ENCODE assay signal across 9 cellular contexts in the genomic region with DNA sequence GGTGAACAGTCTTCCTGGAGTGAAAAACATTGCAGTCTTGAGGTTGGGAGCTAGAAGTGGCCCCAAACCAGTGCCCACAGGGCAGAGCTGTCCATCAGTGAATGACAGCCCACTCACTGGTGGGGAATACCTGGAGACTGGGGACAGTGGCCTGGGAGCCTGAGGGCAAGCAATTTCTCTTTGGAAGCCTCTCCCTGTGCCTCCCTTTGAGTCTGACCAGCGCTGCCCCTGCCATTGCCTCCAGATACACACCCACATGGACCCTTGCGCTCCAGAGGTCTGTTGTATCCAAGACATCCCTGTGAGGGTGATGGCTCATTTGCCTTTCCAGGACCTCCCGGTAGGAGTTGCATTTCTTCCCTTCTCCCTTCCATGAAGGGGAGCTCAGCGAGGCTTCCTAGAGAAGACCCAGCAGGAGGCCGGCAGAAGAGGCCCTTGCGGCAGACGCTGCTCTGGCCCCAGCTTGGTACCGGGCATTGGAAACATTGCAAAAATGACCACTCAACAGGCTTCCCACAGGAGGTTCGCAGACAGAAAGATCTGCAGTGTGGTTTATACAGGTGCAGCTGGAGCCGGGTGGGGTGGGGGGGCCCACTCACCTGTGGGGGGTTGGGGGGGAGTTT. TPM values are rescaled to one million over a fixed set of nuclear protein-coding genes. Genes with fewer than 3 reads are reported as not detected.
DNase-seq lines count a peak whose midpoint lies in the region; FAIRE-seq and TF ChIP-seq lines count a peak whose summit lies in the region.
"Had no signal": no experiment of that assay in that cellular context is flagged by ENCODE, and none has a peak within 500 bp of the region (broad histone marks: within the 10 kb centered on the region; RNA-seq: fewer than 3 reads in every experiment).

No MANE protein-coding gene starts in this region.

- no peaks in the 10 kb centered on the region for H3K79me2 ChIP-seq in PC-9 (ENCODE audit: low read depth)

- H3F3A ChIP-seq in PC-9 (ENCODE audit: insufficient read depth, low read depth) = no peaks in the 10 kb centered on the region

- POLR2A ChIA-PET in CD8-positive, alpha-beta memory T cell (lab: Charles Lee) = interaction anchor here (0.7 to 12.8 kb wide), 16 partner anchors 8 to 122 kb away, joined by 3 to 145 read pairs (median 7); partner anchors contain the start of gene KLF13
- POLR2A ChIA-PET in PC-9 (lab: Charles Lee; ENCODE audit: unreplicated experiment) = no interaction called here

- TF ChIP-seq POLR2A in Peyer's patch (IDR thresholded peaks at IDR 0.05) (no peak), prostate gland (IDR thresholded peaks at IDR 0.05) (no peak), H54 (IDR thresholded peaks at IDR 0.05; ENCODE audit: low read depth, low read length) (no peak)

- H3K27me3 ChIP-seq in CD8-positive, alpha-beta memory T cell (ENCODE audit: insufficient read depth, low read length, poor library complexity, severe bottlenecking) = no peaks in the 10 kb centered on the region
- no peaks in the 10 kb centered on the region for H3K27me3 ChIP-seq in Peyer's patch
- no peaks in the 10 kb centered on the region for H3K27me3 ChIP-seq in prostate gland (replicated peaks; ENCODE audit: insufficient read depth)
- H3K27me3 ChIP-seq in PC-9 (ENCODE audit: insufficient read depth, low read depth) = peaks cover 49% of the 10 kb centered on the region; the same call in 1 of the 2 replicates

- no peaks in the 10 kb centered on the region for H3K9me3 ChIP-seq in CD8-positive, alpha-beta memory T cell (ENCODE audit: low read length)
- no peaks in the 10 kb centered on the region for H3K9me3 ChIP-seq in Peyer's patch
- H3K9me3 ChIP-seq in prostate gland = no peaks in the 10 kb centered on the region
- H3K9me3 ChIP-seq in PC-9 (ENCODE audit: insufficient read depth, low read depth) = no peaks in the 10 kb centered on the region

- H3K36me3 ChIP-seq in CD8-positive, alpha-beta memory T cell (ENCODE audit: insufficient read depth, low read length) = no peaks in the 10 kb centered on the region
- H3K36me3 ChIP-seq in Peyer's patch = no peaks in the 10 kb centered on the region
- no peaks in the 10 kb centered on the region for H3K36me3 ChIP-seq in prostate gland
- H3K36me3 ChIP-seq in PC-9 (ENCODE audit: low read depth) = no peaks in the 10 kb centered on the region

- intact Hi-C loops in prostate gland (cut with DNase I) (loop anchor here (5.0 to 10.0 kb wide), 3 partner anchors 38 to 150 kb away; partner anchors contain the start of gene KLF13), PC-9 (cut with micrococcal nuclease; ENCODE audit: unreplicated experiment) (no loop called here)

- H3K27ac ChIP-seq in CD8-positive, alpha-beta memory T cell (ENCODE audit: low read depth, low read length) = peak overlapping the region; percentile 28
- H3K27ac ChIP-seq in Peyer's patch (peak overlapping the region; percentile 94 to 99 (median 96)), epithelial cell of prostate (peak overlapping the region; percentile 13), prostate gland (peak overlapping the region; percentile 60 to 84), PC-9 (no peak overlapping the region)

- CTCF ChIA-PET in CD8-positive, alpha-beta memory T cell (lab: Charles Lee) = interaction anchor here (0.7 to 15.0 kb wide), 29 partner anchors 11 to 165 kb away, joined by 3 to 224 read pairs (median 8); partner anchors contain the start of gene KLF13
- CTCF ChIA-PET in PC-9 (lab: Charles Lee) = no interaction called here

- no peaks in the 10 kb centered on the region for H4K20me1 ChIP-seq in PC-9 (ENCODE audit: insufficient read depth)

- FAIRE-seq in H54 (lab: Jason Lieb, UNC) = no peak
- FAIRE-seq: G401.6 had no signal

- no peak overlapping the region for H3K4me2 ChIP-seq in PC-9

- no peaks in the 10 kb centered on the region for H3K9me2 ChIP-seq in PC-9 (ENCODE audit: insufficient read depth)

- WGBS in prostate gland = 85% methylated on average over 10 of the region's 10 CpGs

- H2AFZ ChIP-seq in PC-9 = no peak overlapping the region

- no TSS peak for BruUV-seq in PC-9 (replicated peaks; lab: Mats Ljungman, UMichigan)

- peak overlapping the region; percentile 90 to 99 (median 97) for H3K27ac Mint-ChIP-seq in CD8-positive, alpha-beta memory T cell

- H3K27me3 Mint-ChIP-seq in CD8-positive, alpha-beta memory T cell = peaks cover 0 to 5% of the 10 kb centered on the region in 2 donors

- peaks cover 7 to 21% (median 8%) of the 10 kb centered on the region in 3 donors for H3K36me3 Mint-ChIP-seq in CD8-positive, alpha-beta memory T cell

- no peak for DNase-seq in CD8-positive, alpha-beta memory T cell
- no peak for DNase-seq in Peyer's patch
- no peak for DNase-seq in epithelial cell of prostate (ENCODE audit: low read depth, low spot score)
- no peak for DNase-seq in prostate gland (ENCODE audit: low spot score)
- DNase-seq in DMS79 (lab: John Stamatoyannopoulos, UW) = no peak
- DNase-seq in H54 (ENCODE audit: insufficient read length, low spot score) = no peak
- no peak for DNase-seq in PC-9
- no peak for DNase-seq in T1000 (lab: John Stamatoyannopoulos, UW)

- peaks cover 99% of the 10 kb centered on the region for H3K4me1 ChIP-seq in CD8-positive, alpha-beta memory T cell (ENCODE audit: insufficient read depth, low read length)
- H3K4me1 ChIP-seq in Peyer's patch (peaks cover 25 to 80% (median 69%) of the 10 kb centered on the region in 4 donors), prostate gland (replicated peaks) (peaks cover 11% of the 10 kb centered on the region), PC-9 (replicated peaks; ENCODE audit: insufficient read depth) (no peaks in the 10 kb centered on the region)

- TF ChIP-seq CTCF in Peyer's patch (IDR thresholded peaks at IDR 0.05) = no peak
- no peak for TF ChIP-seq CTCF in prostate gland (IDR thresholded peaks at IDR 0.05)
- TF ChIP-seq CTCF in PC-9 (conservative IDR thresholded peaks at IDR 0.05) = no peak

- peak overlapping the region; percentile 70 to 95 (median 86) for H3K4me3 Mint-ChIP-seq in CD8-positive, alpha-beta memory T cell

- H3K4me1 Mint-ChIP-seq in CD8-positive, alpha-beta memory T cell = peaks cover 96 to 100% (median 98%) of the 10 kb centered on the region in 3 donors

- peak overlapping the region; percentile 40 for H3K4me3 ChIP-seq in CD8-positive, alpha-beta memory T cell (ENCODE audit: low read length)
- peak overlapping the region; percentile 18 to 28 (median 25) for H3K4me3 ChIP-seq in Peyer's patch
- H3K4me3 ChIP-seq in prostate gland = no peak overlapping the region
- no peak overlapping the region for H3K4me3 ChIP-seq in PC-9

- peaks cover 0 to 3% (median 0%) of the 10 kb centered on the region in 5 donors for H3K9me3 Mint-ChIP-seq in CD8-positive, alpha-beta memory T cell

RNA-seq across cellular contexts. Expression of gene KLF13, which starts 38.5 kb away (rescaled TPM):
- 100 to 1,000 TPM; 145 to 147 TPM for total RNA-seq in CD8-positive, alpha-beta memory T cell
- polyA plus RNA-seq in CD8-positive, alpha-beta memory T cell = 109 TPM
- total RNA-seq in Peyer's patch = 10 to 100 TPM; 51.2 to 80.4 (median 75.6) TPM
- total RNA-seq in prostate gland = 10 to 100 TPM; 16.6 to 56.5 TPM
- total RNA-seq in PC-9 (2021) = 2.5 and 3.4 TPM in 2 replicates

Comparison
In these comparisons a context has a peak if more than half of its experiments do, and no peak if none do; other contexts are left out.
1. H3K4me3 ChIP-seq: peak in CD8-positive, alpha-beta memory T cell (single experiment) and Peyer's patch (4 of 4); none in prostate gland (0 of 2) and PC-9 (single experiment).